8 cellular contexts compared by ENCODE assay signal in genomic region chr7:142583424-142583823, GRCh38.
DNase-seq lines count a peak whose midpoint lies in the region; ATAC-seq and TF ChIP-seq lines count a peak whose summit lies in the region.

No MANE protein-coding gene starts in this region.

- TF ChIP-seq CTCF in HCT116 (IDR thresholded peaks at IDR 0.05 in 2 of 3, conservative IDR thresholded peaks at IDR 0.05 in 1 of 3; ENCODE audit: borderline replicate concordance in 1 of 3, insufficient read depth in 1 of 3, low read depth in 2 of 3, low read length in 2 of 3) (no peak), epithelial cell of proximal tubule (conservative IDR thresholded peaks at IDR 0.05; ENCODE audit: low read depth, low read length) (no peak)

- H3K36me3 ChIP-seq in HCT116 (ENCODE audit: control insufficient read depth in 1 of 2, insufficient read depth in 2 of 2, low read length in 2 of 2) = no peaks in the 10 kb centered on the region

- TF ChIP-seq RAD21 in HCT116 (IDR thresholded peaks at IDR 0.05; ENCODE audit: low read depth) = peak; percentile 10; the same call in 1 of the 2 replicates

- POLR2A ChIA-PET in HCT116 (lab: Charles Lee) = interaction anchor here (0.6 to 1.0 kb wide), 2 partner anchors 28 to 75 kb away, joined by 3 to 6 read pairs; no protein-coding TSS in a partner anchor

- no TSS peak for BruUV-seq in HCT116 (replicated peaks; lab: Mats Ljungman, UMichigan)

- H3K27me3 ChIP-seq in HCT116 (ENCODE audit: insufficient read depth, low read length) = no peaks in the 10 kb centered on the region

- H2AFZ ChIP-seq in HCT116 (ENCODE audit: low read depth, low read length, poor library complexity, severe bottlenecking) = peak overlapping the region; percentile 96

- no peak overlapping the region for H3K27ac ChIP-seq in HCT116 (ENCODE audit: low read depth, low read length)

- TF ChIP-seq POLR2A in GM18505 (IDR thresholded peaks at IDR 0.05; ENCODE audit: borderline replicate concordance, extremely low read depth, insufficient read depth, insufficient read length) = no peak
- TF ChIP-seq POLR2A in HCT116 (IDR thresholded peaks at IDR 0.05; ENCODE audit: borderline replicate concordance, extremely low read depth, insufficient read depth, insufficient read length) = no peak

- CTCF ChIA-PET in HCT116 (lab: Charles Lee) = interaction anchor here (0.7 to 4.1 kb wide), 12 partner anchors 20 to 260 kb away, joined by 3 to 56 read pairs (median 3); no protein-coding TSS in a partner anchor

- peak overlapping the region; percentile 59 for H3K4me2 ChIP-seq in HCT116 (ENCODE audit: low read length)

- H3K4me1 ChIP-seq in HCT116 (ENCODE audit: control insufficient read depth in 1 of 2, insufficient read depth in 2 of 2, low read length in 2 of 2) = peaks cover 0 to 33% of the 10 kb centered on the region in 2 experiments; a peak in 3 of 4 replicates

- no peaks in the 10 kb centered on the region for H3K9me3 ChIP-seq in HCT116 (ENCODE audit: control insufficient read depth in 1 of 2, insufficient read depth in 1 of 2, low read depth in 1 of 2, low read length in 2 of 2)

- H3K79me2 ChIP-seq in HCT116 (ENCODE audit: insufficient read depth, low read length) = no peaks in the 10 kb centered on the region

- H3K9me2 ChIP-seq in HCT116 (ENCODE audit: insufficient read depth) = no peaks in the 10 kb centered on the region

- DNase-seq in HCT116 (ENCODE audit: low read depth, low spot score) = peak; percentile 63
- DNase-seq in NCI-H226 = peak; percentile 91
- peak; percentile 97 for DNase-seq in epithelial cell of proximal tubule (ENCODE audit: low read depth)
- DNase-seq in stimulated activated CD8-positive, alpha-beta memory T cell treated with anti-CD3 and anti-CD28 coated beads, Interleukin-4, amount 100 ng/mL, for 48 hours = peak; percentile 34
- no peak for DNase-seq in NCI-H2227 (lab: John Stamatoyannopoulos, UW; ENCODE audit: unreplicated experiment)
- no peak for DNase-seq in NCI-H1417 treated with DMSO at 0.1 percent for 48 hours (lab: John Stamatoyannopoulos, UW)
- DNase-seq in NCI-H1048 (lab: John Stamatoyannopoulos, UW) = no peak

- no peak overlapping the region for H3K4me3 ChIP-seq in HCT116 (replicated peaks in 1 of 2; ENCODE audit: low read depth in 1 of 2, low read length in 2 of 2)
- H3K4me3 ChIP-seq in epithelial cell of proximal tubule (ENCODE audit: low read depth, low read length) = no peak overlapping the region

- ATAC-seq in GM18505 (IDR thresholded peaks at IDR 0.05; ENCODE audit: unreplicated experiment) = peak; percentile 67
- peak; percentile 61 for ATAC-seq in HCT116

- RAD21 ChIA-PET in HCT116 (lab: Charles Lee; ENCODE audit: low non-redundant PET in 1 of 2, low total read pairs in 2 of 2, uncharacterized antibody in 2 of 2, unreplicated experiment in 2 of 2) = interaction anchor here in 1 of 2 experiments (1.2 to 1.6 kb wide), 2 partner anchors 25 to 49 kb away, joined by 3 read pairs; no protein-coding TSS in a partner anchor

- intact Hi-C loops in HCT116 (cut with micrococcal nuclease) = no loop called here

- no peaks in the 10 kb centered on the region for H4K20me1 ChIP-seq in HCT116 (ENCODE audit: insufficient read depth)

- H3K9ac ChIP-seq in HCT116 (ENCODE audit: low read length) = no peak overlapping the region

TF ChIP-seq in HCT116, 20 proteins besides CTCF, POLR2A, EP300 and RAD21:
- TF ChIP-seq EGR1 (IDR thresholded peaks at IDR 0.05; ENCODE audit: low read depth) = no peak
- no peak for TF ChIP-seq EZH2phosphoT487 (IDR thresholded peaks at IDR 0.05; ENCODE audit: borderline replicate concordance)
- TF ChIP-seq SIN3A (IDR thresholded peaks at IDR 0.05; ENCODE audit: low read depth) = no peak; the same call in 1 of the 2 replicates
- TF ChIP-seq CEBPB (IDR thresholded peaks at IDR 0.05; ENCODE audit: low read depth) = peak; percentile 78
- TF ChIP-seq FOSL1 (IDR thresholded peaks at IDR 0.05; ENCODE audit: low read depth) = peak; percentile 77
- TF ChIP-seq ZFX (IDR thresholded peaks at IDR 0.05) = no peak
- TF ChIP-seq MAX (IDR thresholded peaks at IDR 0.05) = peak; percentile 11; the same call in 1 of the 2 replicates
- peak; percentile 86 for TF ChIP-seq JUND (IDR thresholded peaks at IDR 0.05)
- no peak for TF ChIP-seq REST (IDR thresholded peaks at IDR 0.05; ENCODE audit: low read depth)
- TF ChIP-seq TCF7L2 (IDR thresholded peaks at IDR 0.05; ENCODE audit: borderline replicate concordance, extremely low read depth, insufficient read depth, insufficient read length) = peak; percentile 94
- no peak for TF ChIP-seq ZNF274 (IDR thresholded peaks at IDR 0.05; ENCODE audit: low read depth, low read length)
- peak; percentile 24; the same call in 1 of the 2 replicates for TF ChIP-seq SRF (IDR thresholded peaks at IDR 0.05; ENCODE audit: low read depth)
- TF ChIP-seq ATF3 (IDR thresholded peaks at IDR 0.05) = peak; percentile 72
- TF ChIP-seq SP1 (IDR thresholded peaks at IDR 0.05; ENCODE audit: low read depth) = peak; percentile 58; the same call in 1 of the 2 replicates
- peak; percentile 79; the same call in 1 of the 2 replicates for TF ChIP-seq CBX3 (IDR thresholded peaks at IDR 0.05; ENCODE audit: low read depth)
- 0 out of 2 replicates have a peak, but pooled peaks have one; percentile 32 for TF ChIP-seq POLR2AphosphoS5 (IDR thresholded peaks at IDR 0.05; ENCODE audit: low read depth, low read length)
- TF ChIP-seq EZH2 (IDR thresholded peaks at IDR 0.05) = no peak

Comparison
In these comparisons a context has a peak if more than half of its experiments do, and no peak if none do; other contexts are left out.
1. DNase-seq: peak in HCT116 (single experiment), NCI-H226 (single experiment), epithelial cell of proximal tubule (single experiment) and stimulated activated CD8-positive, alpha-beta memory T cell treated with anti-CD3 and anti-CD28 coated beads, Interleukin-4, amount 100 ng/mL, for 48 hours (single experiment); none in NCI-H2227 (single experiment), NCI-H1417 treated with DMSO at 0.1 percent for 48 hours (single experiment) and NCI-H1048 (single experiment).